ENCODE assay signal across 1 cellular context in genomic region chr1:157163273-157164127, GRCh38.
TF ChIP-seq lines count a peak whose summit lies in the region.

No MANE protein-coding gene starts in this region.

TF ChIP-seq in GM12878, 131 proteins besides CTCF, POLR2A, EP300 and RAD21 (continued from another document):
- TF ChIP-seq ZBTB40 (IDR thresholded peaks at IDR 0.05; ENCODE audit: borderline replicate concordance) (no peak), ELK1 (IDR thresholded peaks at IDR 0.05; ENCODE audit: low read depth, low read length) (no peak), IKZF1 (conservative IDR thresholded peaks at IDR 0.05) (peak; percentile 39; the same call in 1 of the 2 replicates), ZBED1 (IDR thresholded peaks at IDR 0.05; ENCODE audit: borderline replicate concordance) (no peak), BHLHE40 (IDR thresholded peaks at IDR 0.05; ENCODE audit: borderline replicate concordance in 1 of 2, low read depth in 2 of 2, low read length in 1 of 2) (peak in 1 of 2 experiments; percentile 73; a peak in 2 of 4 replicates), SMC3 (IDR thresholded peaks at IDR 0.05; ENCODE audit: borderline replicate concordance, low read length) (peak; percentile 46; the same call in 1 of the 2 replicates), SMAD5 (IDR thresholded peaks at IDR 0.05; ENCODE audit: low read depth) (no peak), IRF5 (IDR thresholded peaks at IDR 0.05; ENCODE audit: borderline replicate concordance) (no peak), HDAC6 (IDR thresholded peaks at IDR 0.05; ENCODE audit: unreplicated experiment) (no peak), KAT2A (conservative IDR thresholded peaks at IDR 0.05; ENCODE audit: control insufficient read depth, low read depth, low read length) (no peak), POLR2AphosphoS5 (IDR thresholded peaks at IDR 0.05; ENCODE audit: low read length) (no peak), CBX3 (IDR thresholded peaks at IDR 0.05; ENCODE audit: borderline replicate concordance, low read depth) (no peak), SRF (IDR thresholded peaks at IDR 0.05; ENCODE audit: low read depth in 2 of 2, low read length in 2 of 2) (no peak), HCFC1 (IDR thresholded peaks at IDR 0.05; ENCODE audit: low read length) (peak; percentile 16; the same call in 1 of the 2 replicates), CBFB (IDR thresholded peaks at IDR 0.05; ENCODE audit: low read depth) (no peak), CREM (IDR thresholded peaks at IDR 0.05; ENCODE audit: low read depth) (no peak), ZZZ3 (IDR thresholded peaks at IDR 0.05; ENCODE audit: control insufficient read depth, insufficient read length, low read depth) (no peak), STAT3 (IDR thresholded peaks at IDR 0.05; ENCODE audit: low read depth, low read length) (no peak), SUZ12 (IDR thresholded peaks at IDR 0.05; ENCODE audit: unreplicated experiment) (no peak), TBL1XR1 (IDR thresholded peaks at IDR 0.05; ENCODE audit: low read depth, low read length) (no peak), MYB (IDR thresholded peaks at IDR 0.05; ENCODE audit: borderline replicate concordance, low read depth, low read length) (no peak), IKZF2 (IDR thresholded peaks at IDR 0.05) (peak in 1 of 2 experiments; percentile 23; a peak in 1 of 4 replicates), ZBTB33 (IDR thresholded peaks at IDR 0.05) (no peak), WRNIP1 (IDR thresholded peaks at IDR 0.05; ENCODE audit: borderline replicate concordance, low read depth, low read length) (no peak), LARP7 (IDR thresholded peaks at IDR 0.05) (peak; percentile 45; the same call in 1 of the 2 replicates), MAX (IDR thresholded peaks at IDR 0.05; ENCODE audit: low read depth, low read length) (no peak), YY1 (IDR thresholded peaks at IDR 0.05; ENCODE audit: low read depth, low read length) (0 out of 2 replicates have a peak, but pooled peaks have one; percentile 27), BCL11A (IDR thresholded peaks at IDR 0.05; ENCODE audit: low read depth, low read length) (no peak), MLLT1 (IDR thresholded peaks at IDR 0.05) (no peak), STAT1 (conservative IDR thresholded peaks at IDR 0.05) (no peak), RAD51 (IDR thresholded peaks at IDR 0.05) (peak; percentile 78), PKNOX1 (IDR thresholded peaks at IDR 0.05) (no peak), CEBPB (IDR thresholded peaks at IDR 0.05; ENCODE audit: borderline replicate concordance in 1 of 2, low read depth in 2 of 2, low read length in 2 of 2) (no peak), ZNF622 (IDR thresholded peaks at IDR 0.05) (no peak), SPI1 (IDR thresholded peaks at IDR 0.05; ENCODE audit: borderline replicate concordance, insufficient read depth, low read depth, low read length) (no peak), ESRRA (IDR thresholded peaks at IDR 0.05; ENCODE audit: low read length) (no peak), RELA (IDR thresholded peaks at IDR 0.05; ENCODE audit: borderline replicate concordance, partially characterized antibody) (no peak), YBX1 (IDR thresholded peaks at IDR 0.05) (no peak), ZNF207 (IDR thresholded peaks at IDR 0.05; ENCODE audit: borderline replicate concordance) (no peak), FOXK2 (IDR thresholded peaks at IDR 0.05) (no peak), MXI1 (IDR thresholded peaks at IDR 0.05; ENCODE audit: low read depth, low read length) (no peak), JUNB (IDR thresholded peaks at IDR 0.05) (no peak), FOXM1 (IDR thresholded peaks at IDR 0.05; ENCODE audit: low read depth, low read length) (no peak), PAX5 (IDR thresholded peaks at IDR 0.05; ENCODE audit: borderline replicate concordance, low read depth, low read length) (no peak), E4F1 (IDR thresholded peaks at IDR 0.05; ENCODE audit: borderline replicate concordance, partially characterized antibody) (no peak), HDGF (IDR thresholded peaks at IDR 0.05) (peak; percentile 33; the same call in 1 of the 2 replicates)
